2 cellular contexts compared by ENCODE assay signal in genomic region chr12:119665164-119665929, GRCh38.
TF ChIP-seq lines count a peak whose summit lies in the region.

No MANE protein-coding gene starts in this region.

TF ChIP-seq in HepG2, 621 proteins besides CTCF, POLR2A, EP300 and RAD21 (continued from another document):
- TF ChIP-seq ARNT (IDR thresholded peaks at IDR 0.05) (no peak), IRX3 (CRISPR knock-in tag; IDR thresholded peaks at IDR 0.05; ENCODE audit: borderline replicate concordance, low read depth) (no peak), TEF (CRISPR knock-in tag; IDR thresholded peaks at IDR 0.05) (no peak), ARHGAP35 (CRISPR knock-in tag; IDR thresholded peaks at IDR 0.05; ENCODE audit: borderline replicate concordance) (no peak), ZKSCAN8 (CRISPR knock-in tag; IDR thresholded peaks at IDR 0.05; ENCODE audit: borderline replicate concordance) (no peak)

TF ChIP-seq in SK-N-SH treated with all-trans-retinoic acid at 6 μM for 48 hours, 23 proteins besides CTCF, POLR2A, EP300 and RAD21 (continued from another document):
- no peak for TF ChIP-seq CSRNP3 (CRISPR knock-in tag; IDR thresholded peaks at IDR 0.05)
- TF ChIP-seq TSHZ2 (CRISPR knock-in tag; IDR thresholded peaks at IDR 0.05): no peak
- no peak for TF ChIP-seq PPARA (CRISPR knock-in tag; IDR thresholded peaks at IDR 0.05; ENCODE audit: borderline replicate concordance)
- TF ChIP-seq ZNF8 (CRISPR knock-in tag; IDR thresholded peaks at IDR 0.05): no peak
- no peak for TF ChIP-seq ESRRG (CRISPR knock-in tag; IDR thresholded peaks at IDR 0.05)
